ENCODE assay signal across 20 cellular contexts in the genomic region with DNA sequence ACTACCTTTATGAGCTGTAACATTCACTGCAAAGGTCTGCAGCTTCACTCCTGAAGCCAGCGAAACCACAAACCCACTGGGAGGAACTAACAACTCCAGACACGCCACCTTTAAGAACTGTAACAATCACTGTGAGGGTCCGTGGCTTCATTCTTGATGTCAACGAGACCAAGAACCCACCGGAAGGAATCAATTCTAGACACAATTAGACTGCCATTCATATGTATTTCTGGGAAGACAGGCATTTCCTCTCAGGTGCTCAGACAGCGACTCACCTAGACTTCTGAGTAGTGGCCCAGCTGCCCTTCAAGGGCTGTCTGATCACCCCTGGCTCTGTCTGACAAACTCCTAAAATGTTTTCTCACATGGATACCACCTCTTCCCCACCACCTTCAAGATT.
"Had no signal": no experiment of that assay in that cellular context is flagged by ENCODE, and none has a peak within 500 bp of the region (broad histone marks: within the 10 kb centered on the region; RNA-seq: fewer than 3 reads in every experiment).

No MANE protein-coding gene starts in this region.

- H3K4me3 ChIP-seq: hepatocyte, lower lobe of right lung, testis had no signal

- H3K36me3 Mint-ChIP-seq: activated naive CD8-positive, alpha-beta T cell treated with anti-CD3 and anti-CD28 coated beads for 36 hours; naive thymus-derived CD4-positive, alpha-beta T cell; type B pancreatic cell had no signal

- H3K9me3 ChIP-seq: lower lobe of right lung, testis had no signal

- H2AFZ ChIP-seq: hepatocyte had no signal

- H3K4me3 Mint-ChIP-seq: activated naive CD8-positive, alpha-beta T cell treated with anti-CD3 and anti-CD28 coated beads for 36 hours; naive thymus-derived CD4-positive, alpha-beta T cell; neural crest cell; T-helper 1 cell treated with Interleukin-12 subunit alpha and Interleukin-12 subunit beta and Interleukin-4 antibody, amounts not matched to agents 30 μg/mL and 1 μg/mL, for 36 hours; type B pancreatic cell had no signal

- H3K4me2 ChIP-seq: hepatocyte had no signal

- H3K27ac Mint-ChIP-seq: activated naive CD8-positive, alpha-beta T cell treated with anti-CD3 and anti-CD28 coated beads for 36 hours; naive thymus-derived CD4-positive, alpha-beta T cell; T-helper 1 cell treated with Interleukin-12 subunit alpha and Interleukin-12 subunit beta and Interleukin-4 antibody, amounts not matched to agents 30 μg/mL and 1 μg/mL, for 36 hours; type B pancreatic cell had no signal

- H3K36me3 ChIP-seq: lower lobe of right lung had no signal

- H3K9me3 Mint-ChIP-seq: T-helper 1 cell treated with Interleukin-12 subunit alpha and Interleukin-12 subunit beta and Interleukin-4 antibody, amounts not matched to agents 30 μg/mL and 1 μg/mL, for 36 hours had no signal

- H3K79me2 ChIP-seq: hepatocyte had no signal

- H3K27ac ChIP-seq: hepatocyte, lower lobe of right lung, testis had no signal

- H3K27me3 ChIP-seq: hepatocyte, testis had no signal

- DNase-seq: activated CD4-positive, alpha-beta T cell treated with anti-CD3 and anti-CD28 coated beads for 4 hours; activated CD4-positive, alpha-beta T cell treated with anti-CD3 and anti-CD28 coated beads, Interleukin-2, amount 50 U/mL, for 48 hours; activated CD4-positive, CD25-positive, alpha-beta regulatory T cell; activated naive CD4-positive, alpha-beta T cell treated with Interleukin-2 at 50 U/mL for 16 hours; activated naive CD8-positive, alpha-beta T cell treated with anti-CD3 and anti-CD28 coated beads for 36 hours; activated T-cell treated with anti-CD3 and anti-CD28 coated beads, Interleukin-2, amount 50 U/mL, for 48 hours; erythroblast; foreskin fibroblast; glutamatergic neuron; lower lobe of right lung; naive thymus-derived CD4-positive, alpha-beta T cell; stimulated activated CD4-positive, alpha-beta T cell treated with anti-CD3 and anti-CD28 coated beads, Interleukin-2, amount 100 ng/mL, for 48 hours; stimulated activated CD8-positive, alpha-beta memory T cell treated with anti-CD3 and anti-CD28 coated beads, Interleukin-4, amount 100 ng/mL, for 48 hours; stimulated activated naive CD4-positive, alpha-beta T cell; T1000 had no signal

- ATAC-seq: lower lobe of right lung; naive thymus-derived CD4-positive, alpha-beta T cell had no signal

- H3K4me1 ChIP-seq: lower lobe of right lung had no signal
